In the genomic region with DNA sequence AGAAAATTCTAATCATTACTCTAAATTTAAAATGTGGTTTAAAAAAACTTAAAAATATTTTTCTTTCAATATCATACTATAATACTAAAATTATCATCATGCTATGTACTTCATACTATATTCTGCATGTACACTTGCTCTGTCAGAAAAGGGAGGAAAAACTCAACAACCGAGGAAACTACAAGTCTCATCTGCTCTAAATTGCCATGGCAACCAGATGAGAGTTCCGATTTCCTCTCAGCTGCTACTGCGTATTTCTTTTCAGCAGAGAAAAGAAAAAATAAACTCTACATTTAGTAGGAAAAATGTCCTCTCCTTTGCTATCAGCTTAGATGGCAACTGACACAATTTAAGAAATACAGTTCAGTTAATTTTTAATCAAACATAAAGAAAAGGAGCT, we compare ENCODE assay signal across 17 cellular contexts.
DNase-seq lines count a peak whose midpoint lies in the region; ATAC-seq and FAIRE-seq lines count a peak whose summit lies in the region.
"Had no signal": no experiment of that assay in that cellular context is flagged by ENCODE, and none has a peak within 500 bp of the region (broad histone marks: within the 10 kb centered on the region; RNA-seq: fewer than 3 reads in every experiment).

No MANE protein-coding gene starts in this region.

- H3K27ac Mint-ChIP-seq in CD4-positive, CD25-positive, alpha-beta regulatory T cell, result peak overlapping the region in 1 of 3 donors; percentile 72
- no peak overlapping the region for H3K27ac Mint-ChIP-seq in activated naive CD8-positive, alpha-beta T cell treated with anti-CD3 and anti-CD28 coated beads, Interleukin-2, amount 50 U/mL, for 24 hours
- peak overlapping the region in 8 of 10 donors; percentile 3 to 90 (median 72) for H3K27ac Mint-ChIP-seq in naive thymus-derived CD8-positive, alpha-beta T cell
- H3K27ac Mint-ChIP-seq: HFFc6 had no signal

- H3K27me3 ChIP-seq in CD4-positive, CD25-positive, alpha-beta regulatory T cell (ENCODE audit: control insufficient read depth, insufficient read depth, low read length), result no peaks in the 10 kb centered on the region
- H3K27me3 ChIP-seq: BLaER1, sigmoid colon had no signal

- peaks cover 0 to 1% (median 0%) of the 10 kb centered on the region in 7 donors for H3K9me3 Mint-ChIP-seq in CD4-positive, CD25-positive, alpha-beta regulatory T cell
- H3K9me3 Mint-ChIP-seq in activated naive CD8-positive, alpha-beta T cell treated with anti-CD3 and anti-CD28 coated beads, Interleukin-2, amount 50 U/mL, for 24 hours, result no peaks in the 10 kb centered on the region
- peaks cover 0 to 2% (median 0%) of the 10 kb centered on the region in 9 donors for H3K9me3 Mint-ChIP-seq in naive thymus-derived CD8-positive, alpha-beta T cell
- H3K9me3 Mint-ChIP-seq: HFFc6, immature natural killer cell had no signal

- peaks cover 50 to 92% (median 72%) of the 10 kb centered on the region in 4 donors for H3K4me1 Mint-ChIP-seq in CD4-positive, CD25-positive, alpha-beta regulatory T cell
- peaks cover 77% of the 10 kb centered on the region for H3K4me1 Mint-ChIP-seq in activated naive CD8-positive, alpha-beta T cell treated with anti-CD3 and anti-CD28 coated beads, Interleukin-2, amount 50 U/mL, for 24 hours
- H3K4me1 Mint-ChIP-seq in naive thymus-derived CD8-positive, alpha-beta T cell, result peaks cover 44 to 96% (median 87%) of the 10 kb centered on the region in 4 donors

- H3K4me3 Mint-ChIP-seq in CD4-positive, CD25-positive, alpha-beta regulatory T cell, result peak overlapping the region; percentile 2 to 54 (median 44)
- peak overlapping the region; percentile 27 for H3K4me3 Mint-ChIP-seq in activated naive CD8-positive, alpha-beta T cell treated with anti-CD3 and anti-CD28 coated beads, Interleukin-2, amount 50 U/mL, for 24 hours
- H3K4me3 Mint-ChIP-seq in naive thymus-derived CD8-positive, alpha-beta T cell, result peak overlapping the region in 5 of 10 donors; percentile 38 to 73 (median 56)
- H3K4me3 Mint-ChIP-seq: HFFc6 had no signal

- ATAC-seq in CD4-positive, CD25-positive, alpha-beta regulatory T cell (ENCODE audit: low read depth in 2 of 2), result peak in 1 of 2 donors; percentile 21
- no peak for ATAC-seq in activated naive CD8-positive, alpha-beta T cell treated with anti-CD3 and anti-CD28 coated beads, Interleukin-2, amount 50 U/mL, for 24 hours
- peak; percentile 47 to 62 for ATAC-seq in naive thymus-derived CD8-positive, alpha-beta T cell
- ATAC-seq in GM19351 (IDR thresholded peaks at IDR 0.05; ENCODE audit: unreplicated experiment) (no peak), HG03095 (IDR thresholded peaks at IDR 0.05; ENCODE audit: unreplicated experiment) (no peak)

- FAIRE-seq in GM19239 (lab: Jason Lieb, UNC), result peak; percentile 75

- no peaks in the 10 kb centered on the region for H3K27me3 Mint-ChIP-seq in CD4-positive, CD25-positive, alpha-beta regulatory T cell
- H3K27me3 Mint-ChIP-seq in activated naive CD8-positive, alpha-beta T cell treated with anti-CD3 and anti-CD28 coated beads, Interleukin-2, amount 50 U/mL, for 24 hours, result no peaks in the 10 kb centered on the region
- no peaks in the 10 kb centered on the region for H3K27me3 Mint-ChIP-seq in naive thymus-derived CD8-positive, alpha-beta T cell

- H3K4me1 ChIP-seq in CD4-positive, CD25-positive, alpha-beta regulatory T cell (ENCODE audit: control insufficient read depth, insufficient read depth, low read length, poor library complexity, severe bottlenecking), result peaks cover 43% of the 10 kb centered on the region

- H3K4me3 ChIP-seq in CD4-positive, CD25-positive, alpha-beta regulatory T cell (ENCODE audit: low read depth, low read length), result peak overlapping the region; percentile 54
- H3K4me3 ChIP-seq: BLaER1, sigmoid colon had no signal

- H3K36me3 Mint-ChIP-seq in CD4-positive, CD25-positive, alpha-beta regulatory T cell, result peaks cover 7% of the 10 kb centered on the region
- no peaks in the 10 kb centered on the region for H3K36me3 Mint-ChIP-seq in activated naive CD8-positive, alpha-beta T cell treated with anti-CD3 and anti-CD28 coated beads, Interleukin-2, amount 50 U/mL, for 24 hours (ENCODE audit: low read depth)
- no peaks in the 10 kb centered on the region for H3K36me3 Mint-ChIP-seq in naive thymus-derived CD8-positive, alpha-beta T cell
- H3K36me3 Mint-ChIP-seq: immature natural killer cell had no signal

- peak in 2 of 3 donors; percentile 41 to 59 for DNase-seq in CD4-positive, CD25-positive, alpha-beta regulatory T cell
- DNase-seq in GM19239 (ENCODE audit: insufficient read length, low spot score) (no peak), NCI-H82 (lab: John Stamatoyannopoulos, UW) (no peak), NCI-H1092 treated with DMSO at 0.1 percent for 48 hours (lab: John Stamatoyannopoulos, UW) (no peak)
- no peak for DNase-seq in activated naive CD8-positive, alpha-beta T cell treated with anti-CD3 and anti-CD28 coated beads, Interleukin-2, amount 50 U/mL, for 24 hours
- peak in 3 of 10 donors; percentile 46 to 56 (median 47) for DNase-seq in naive thymus-derived CD8-positive, alpha-beta T cell
- DNase-seq: activated gamma-delta T cell treated with Interleukin-2 at 50 U/mL for 16 hours, cortex of kidney, glutamatergic neuron, HFFc6, immature natural killer cell, sigmoid colon had no signal

- POLR2A ChIA-PET in naive thymus-derived CD8-positive, alpha-beta T cell (lab: Charles Lee), result interaction anchor here (0.5 kb wide), 1 partner anchor 110 kb away, joined by 4 read pairs; no protein-coding TSS in a partner anchor

- no peak overlapping the region for H3K27ac ChIP-seq in CD4-positive, CD25-positive, alpha-beta regulatory T cell (ENCODE audit: insufficient read depth, low read length, poor library complexity, severe bottlenecking)
- H3K27ac ChIP-seq: BLaER1, VCaP had no signal

- H3K36me3 ChIP-seq in CD4-positive, CD25-positive, alpha-beta regulatory T cell (ENCODE audit: control insufficient read depth, insufficient read depth, low read length), result no peaks in the 10 kb centered on the region
- H3K36me3 ChIP-seq: sigmoid colon, thoracic aorta had no signal

- no peaks in the 10 kb centered on the region for H3K9me3 ChIP-seq in CD4-positive, CD25-positive, alpha-beta regulatory T cell (ENCODE audit: control insufficient read depth in 2 of 2, low read length in 2 of 2)
- H3K9me3 ChIP-seq: BLaER1, sigmoid colon, thoracic aorta had no signal

Comparison
In these comparisons a context has a peak if more than half of its experiments do, and no peak if none do; other contexts are left out.
1. ATAC-seq: peak in naive thymus-derived CD8-positive, alpha-beta T cell (2 of 2); none in activated naive CD8-positive, alpha-beta T cell treated with anti-CD3 and anti-CD28 coated beads, Interleukin-2, amount 50 U/mL, for 24 hours (single experiment), GM19351 (single experiment) and HG03095 (single experiment).
2. DNase-seq: peak in CD4-positive, CD25-positive, alpha-beta regulatory T cell (2 of 3); none in GM19239 (single experiment), activated naive CD8-positive, alpha-beta T cell treated with anti-CD3 and anti-CD28 coated beads, Interleukin-2, amount 50 U/mL, for 24 hours (single experiment), NCI-H82 (single experiment) and NCI-H1092 treated with DMSO at 0.1 percent for 48 hours (single experiment).